In genomic region chr12:65827827-65828231, GRCh38 we compare ENCODE assay signal across 1 cellular context.
TF ChIP-seq lines count a peak whose summit lies in the region.

No MANE protein-coding gene starts in this region.

TF ChIP-seq in H1, 55 proteins besides CTCF, POLR2A, EP300 and RAD21:
- 0 out of 2 replicates have a peak, but pooled peaks have one; percentile 14 for TF ChIP-seq MAFK (IDR thresholded peaks at IDR 0.05; ENCODE audit: low read depth, low read length)
- peak; percentile 9 for TF ChIP-seq TAF7 (optimal IDR thresholded peaks at IDR 0.05; ENCODE audit: borderline replicate concordance, low read depth, low read length)
- TF ChIP-seq TCF12 (IDR thresholded peaks at IDR 0.05; ENCODE audit: low read depth, low read length) = no peak
